ENCODE assay signal across 24 cellular contexts in the genomic region with DNA sequence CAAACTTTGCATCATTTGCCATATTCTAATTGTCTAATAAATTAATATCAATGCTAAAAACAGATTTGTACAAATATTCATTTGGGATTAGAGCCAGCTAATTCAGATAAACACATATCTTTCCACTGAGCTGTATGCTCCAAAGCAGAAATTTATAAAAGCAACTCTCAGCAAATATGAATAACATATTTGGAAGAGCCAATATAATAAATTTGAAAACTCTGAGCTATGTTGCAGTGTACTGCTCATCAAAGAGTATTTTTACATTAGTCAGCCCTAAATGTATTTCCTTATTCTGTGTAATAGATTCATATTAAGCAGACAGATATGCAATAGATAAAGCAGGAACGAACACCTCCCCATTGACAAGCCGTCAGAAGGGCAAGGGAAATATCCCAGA.
"Had no signal": no experiment of that assay in that cellular context is flagged by ENCODE, and none has a peak within 500 bp of the region (broad histone marks: within the 10 kb centered on the region; RNA-seq: fewer than 3 reads in every experiment).

No MANE protein-coding gene starts in this region.

- H3K36me3 ChIP-seq: left lung, lower lobe of right lung, ovary, right atrium auricular region, right lobe of liver, tibial nerve, uterus had no signal

- H3K27ac ChIP-seq: left lung, lower lobe of right lung, ovary, right atrium auricular region, right lobe of liver, tibial nerve, uterus had no signal

- H3K4me1 ChIP-seq: left lung, lower lobe of right lung, right atrium auricular region, right lobe of liver, tibial nerve, uterus had no signal

- ATAC-seq: left colon; left lung; lower lobe of right lung; naive thymus-derived CD8-positive, alpha-beta T cell; right lobe of liver; stimulated activated memory B cell treated with anti-CD40 and anti-IgM and Interleukin-4, amounts not matched to agents 10 μg/mL and 1 μg/mL and 100 μg/mL, for 72 hours; stimulated activated naive CD8-positive, alpha-beta T cell treated with anti-CD3 and anti-CD28 coated beads, Interleukin-15, amount 100 ng/mL, for 72 hours had no signal

- H3K4me2 ChIP-seq: smooth muscle cell had no signal

- H3K9me3 ChIP-seq: left lung, lower lobe of right lung, ovary, right atrium auricular region, right lobe of liver, tibial nerve, uterus had no signal

- H3K27me3 ChIP-seq: left lung, ovary, right atrium auricular region, right lobe of liver, tibial nerve, uterus had no signal

- FAIRE-seq: kidney had no signal

- DNase-seq: hypothalamus; immature natural killer cell; kidney; left colon; left lung; lower lobe of right lung; mammary epithelial cell; mesenchymal stem cell; naive thymus-derived CD8-positive, alpha-beta T cell; nucleus accumbens; ovary; right lobe of liver; stimulated activated CD4-positive, alpha-beta T cell treated with anti-CD3 and anti-CD28 coated beads, Interleukin-1b, Interleukin-23, amount 100 ng/mL, for 48 hours; stimulated activated CD4-positive, alpha-beta T cell treated with anti-CD3 and anti-CD28 coated beads, Interleukin-2, amount 100 ng/mL, for 48 hours; stimulated activated CD4-positive, alpha-beta T cell treated with anti-CD3 and anti-CD28 coated beads, Interleukin-4, amount 100 ng/mL, for 4 hours; stimulated activated CD8-positive, alpha-beta memory T cell treated with anti-CD3 and anti-CD28 coated beads, Interleukin-4, amount 100 ng/mL, for 48 hours; stimulated activated naive CD4-positive, alpha-beta T cell treated with Interleukin-2 at 50 U/mL for 16 hours; stimulated activated naive CD8-positive, alpha-beta T cell treated with anti-CD3 and anti-CD28 coated beads, Interleukin-15, amount 100 ng/mL, for 72 hours; substantia nigra; uterus had no signal

- H3K4me3 ChIP-seq: left lung, lower lobe of right lung, ovary, right atrium auricular region, right lobe of liver, smooth muscle cell, tibial nerve, uterus had no signal
